8 cellular contexts compared by ENCODE assay signal in genomic region chr13:91406619-91407018, GRCh38. TPM values are rescaled to one million over a fixed set of nuclear protein-coding genes. Genes with fewer than 3 reads are reported as not detected.
DNase-seq lines count a peak whose midpoint lies in the region; ATAC-seq, FAIRE-seq and TF ChIP-seq lines count a peak whose summit lies in the region.

No MANE protein-coding gene starts in this region.

- H3K36me3 Mint-ChIP-seq in activated naive CD8-positive, alpha-beta T cell treated with anti-CD3 and anti-CD28 coated beads for 36 hours: no peaks in the 10 kb centered on the region

- no peak overlapping the region for H3K4me3 Mint-ChIP-seq in activated naive CD8-positive, alpha-beta T cell treated with anti-CD3 and anti-CD28 coated beads for 36 hours

- H3K9me3 Mint-ChIP-seq in activated naive CD8-positive, alpha-beta T cell treated with anti-CD3 and anti-CD28 coated beads for 36 hours: peaks cover 2% of the 10 kb centered on the region

- no peaks in the 10 kb centered on the region for H3K4me1 Mint-ChIP-seq in activated naive CD8-positive, alpha-beta T cell treated with anti-CD3 and anti-CD28 coated beads for 36 hours

- H3K27me3 Mint-ChIP-seq in activated naive CD8-positive, alpha-beta T cell treated with anti-CD3 and anti-CD28 coated beads for 36 hours: peaks cover 4% of the 10 kb centered on the region

- FAIRE-seq in D721Med (lab: Jason Lieb, UNC): no peak
- no peak for FAIRE-seq in pancreas (lab: Jason Lieb, UNC)

- H3K27ac Mint-ChIP-seq in activated naive CD8-positive, alpha-beta T cell treated with anti-CD3 and anti-CD28 coated beads for 36 hours: no peak overlapping the region

- intact Hi-C loops in left lung (cut with DNase I) (no loop called here), pancreas (cut with DNase I) (no loop called here)

- TF ChIP-seq CTCF in D721Med (IDR thresholded peaks at IDR 0.05; ENCODE audit: insufficient read depth, missing control alignments) (peak; percentile 70), left lung (IDR thresholded peaks at IDR 0.05) (no peak), pancreas (IDR thresholded peaks at IDR 0.05) (no peak)

- H3K27ac ChIP-seq in left lung (no peak overlapping the region), pancreas (no peak overlapping the region)

- H3K36me3 ChIP-seq in left lung (no peaks in the 10 kb centered on the region), pancreas (no peaks in the 10 kb centered on the region)

- WGBS in pancreas, 2 donors: 45 to 48% methylated on average over 5 of the region's 5 CpGs

- DNase-seq in D721Med (ENCODE audit: insufficient read length, low spot score) (no peak), NCI-H2171 (lab: John Stamatoyannopoulos, UW) (peak; percentile 41), left lung (no peak), pancreas (no peak)
- peak; percentile 6 for DNase-seq in activated naive CD8-positive, alpha-beta T cell treated with anti-CD3 and anti-CD28 coated beads for 36 hours
- DNase-seq in stimulated activated naive CD4-positive, alpha-beta T cell treated with Interleukin-2 at 50 U/mL for 16 hours (lab: John Stamatoyannopoulos, UW): no peak

- H3K27me3 ChIP-seq in left lung (peaks cover 0 to 10% of the 10 kb centered on the region in 2 donors), pancreas (peaks cover 0 to 24% (median 0%) of the 10 kb centered on the region in 4 donors)

- no peak overlapping the region for H3K4me3 ChIP-seq in left lung
- no peak overlapping the region for H3K4me3 ChIP-seq in pancreas

- ATAC-seq in GM18867 (IDR thresholded peaks at IDR 0.05; ENCODE audit: unreplicated experiment) (peak; percentile 53), HG03060 (IDR thresholded peaks at IDR 0.05; ENCODE audit: low read depth, unreplicated experiment) (peak; percentile 38), left lung (peak; percentile 17), pancreas (no peak)

- H3K4me1 ChIP-seq in left lung: no peaks in the 10 kb centered on the region
- no peaks in the 10 kb centered on the region for H3K4me1 ChIP-seq in pancreas

- H3K9me3 ChIP-seq in left lung: no peaks in the 10 kb centered on the region
- H3K9me3 ChIP-seq in pancreas: no peaks in the 10 kb centered on the region

RNA-seq across cellular contexts. Expression of gene GPC5, which starts 8.2 kb away (rescaled TPM):
- total RNA-seq in activated naive CD8-positive, alpha-beta T cell treated with anti-CD3 and anti-CD28 coated beads for 36 hours: under 1 TPM in 1 of 2 experiments, not detected in 1; 0.23 TPM
- total RNA-seq in left lung (10 to 100 TPM in 1 of 2 donors, 1 to 10 TPM in 1; 9.2 to 19.5 TPM), pancreas (under 1 TPM in 2 of 6 donors, not detected in 4; 0.12 to 0.35 TPM)
- under 1 TPM in 1 of 2 donors, not detected in 1; 0.35 TPM for polyA plus RNA-seq in pancreas

RNA-seq across cellular contexts. Expression of gene MIR17HG, which starts 59.1 kb away (rescaled TPM):
- total RNA-seq in activated naive CD8-positive, alpha-beta T cell treated with anti-CD3 and anti-CD28 coated beads for 36 hours: 10 to 100 TPM; 26.4 to 30.0 TPM
- total RNA-seq in left lung (1 to 10 TPM; 2.4 to 7.6 TPM), pancreas (1 to 10 TPM; 2.3 to 4.3 (median 3.1) TPM)
- 1 to 10 TPM; 4.1 to 6.0 TPM for polyA plus RNA-seq in pancreas

Comparison
In these comparisons a context has a peak if more than half of its experiments do, and no peak if none do; other contexts are left out.
1. DNase-seq: peak in NCI-H2171 (single experiment) and activated naive CD8-positive, alpha-beta T cell treated with anti-CD3 and anti-CD28 coated beads for 36 hours (single experiment); none in D721Med (single experiment), left lung (0 of 2), stimulated activated naive CD4-positive, alpha-beta T cell treated with Interleukin-2 at 50 U/mL for 16 hours (single experiment) and pancreas (0 of 6).
2. ATAC-seq: peak in GM18867 (single experiment), HG03060 (single experiment) and left lung (single experiment); none in pancreas (0 of 4).
3. RNA of gene GPC5, which starts 8.2 kb away (total RNA-seq): 9.2 to 19.5 TPM in left lung; 0.23 TPM in activated naive CD8-positive, alpha-beta T cell treated with anti-CD3 and anti-CD28 coated beads for 36 hours and 0.12 to 0.35 TPM in pancreas; every median in the first group is over 4 times any median in the second.